ENCODE assay signal across 23 cellular contexts in genomic region chr22:42108848-42109247, GRCh38. TPM values are rescaled to one million over a fixed set of nuclear protein-coding genes. Genes with fewer than 3 reads are reported as not detected.
A peak's percentile ranks its signal among the peaks of the same experiment; 100 is the strongest.
DNase-seq lines count a peak whose midpoint lies in the region; ATAC-seq, FAIRE-seq and TF ChIP-seq lines count a peak whose summit lies in the region.
"Had no signal": no experiment of that assay in that cellular context is flagged by ENCODE, and none has a peak within 500 bp of the region (broad histone marks: within the 10 kb centered on the region; RNA-seq: fewer than 3 reads in every experiment).

No MANE protein-coding gene starts in this region.

- H3K4me3 Mint-ChIP-seq in GM23338 = no peak overlapping the region
- H3K4me3 Mint-ChIP-seq in WTC11 = no peak overlapping the region
- H3K4me3 Mint-ChIP-seq in activated CD4-positive, alpha-beta memory T cell treated with anti-CD3 and anti-CD28 coated beads for 36 hours = no peak overlapping the region
- H3K4me3 Mint-ChIP-seq: B cell; CD4-positive, alpha-beta T cell; CD8-positive, alpha-beta memory T cell had no signal

- no peak overlapping the region for H2BK120ac ChIP-seq in mesendoderm (ENCODE audit: low read depth, low read length)

- CTCF ChIA-PET in WTC11 (lab: Charles Lee) = interaction anchor here (6.2 kb wide), 1 partner anchor 19 kb away, joined by 87 read pairs; the partner anchor contains the start of gene NDUFA6
- CTCF ChIA-PET in activated CD4-positive, alpha-beta memory T cell treated with anti-CD3 and anti-CD28 coated beads for 36 hours (lab: Charles Lee) = no interaction called here

- DNase-seq in GM23338 (ENCODE audit: low spot score) (peak; percentile 40), WTC11 (ENCODE audit: low spot score) (no peak), left kidney (ENCODE audit: low read depth, low spot score) (peak; percentile 31), urothelium cell line (ENCODE audit: low spot score) (no peak), mesendoderm (no peak), CD1c-positive myeloid dendritic cell (ENCODE audit: extremely low spot score) (no peak)
- no peak for DNase-seq in activated CD4-positive, alpha-beta memory T cell treated with anti-CD3 and anti-CD28 coated beads for 36 hours
- DNase-seq: CD4-positive, alpha-beta T cell; CD8-positive, alpha-beta memory T cell; DMS 273 treated with DMSO at 0.1 percent for 48 hours; DMS79; EL; GDM1; HCEC 1CT had no signal

- peak; percentile 89 for ATAC-seq in GM23338
- ATAC-seq in WTC11 = peak; percentile 57; the same call in 1 of the 2 replicates

- H3K27ac Mint-ChIP-seq in GM23338 = no peak overlapping the region
- H3K27ac Mint-ChIP-seq in WTC11 = no peak overlapping the region
- H3K27ac Mint-ChIP-seq in activated CD4-positive, alpha-beta memory T cell treated with anti-CD3 and anti-CD28 coated beads for 36 hours = no peak overlapping the region
- H3K27ac Mint-ChIP-seq: B cell; CD4-positive, alpha-beta T cell had no signal

- no peak overlapping the region for H2BK15ac ChIP-seq in mesendoderm (replicated peaks; ENCODE audit: low read depth)

- H3K27me3 ChIP-seq in GM23338 (ENCODE audit: insufficient read depth) (peaks cover 12% of the 10 kb centered on the region; the same call in 1 of the 2 replicates), mesendoderm (ENCODE audit: insufficient read depth, low read length, poor library complexity) (no peaks in the 10 kb centered on the region)
- H3K27me3 ChIP-seq: BLaER1 had no signal

- H3K4me3 ChIP-seq in GM23338 (peak overlapping the region; percentile 5; the same call in 1 of the 2 replicates), mesendoderm (ENCODE audit: low read length) (no peak overlapping the region)
- H3K4me3 ChIP-seq: BLaER1 had no signal

- TF ChIP-seq CTCF in GM23338 (conservative IDR thresholded peaks at IDR 0.05; ENCODE audit: low read depth in 2 of 2) (no peak), WTC11 (IDR thresholded peaks at IDR 0.05) (no peak)

- no peak overlapping the region for H2AFZ ChIP-seq in GM23338

- no peak overlapping the region for H3K27ac ChIP-seq in GM23338 (ENCODE audit: low read depth)
- no peak overlapping the region for H3K27ac ChIP-seq in mesendoderm (ENCODE audit: low read depth, low read length)
- H3K27ac ChIP-seq: 22Rv1, BLaER1, C4-2B had no signal

- intact Hi-C loops in activated CD4-positive, alpha-beta memory T cell treated with anti-CD3 and anti-CD28 coated beads for 36 hours (cut with micrococcal nuclease) = no loop called here

- H3K56ac ChIP-seq in mesendoderm (ENCODE audit: low read length) = no peak overlapping the region

- H3K79me1 ChIP-seq in mesendoderm (ENCODE audit: low read length) = no peaks in the 10 kb centered on the region

- H4K8ac ChIP-seq in mesendoderm (ENCODE audit: low read depth, low read length) = no peak overlapping the region

- H3K79me2 ChIP-seq in GM23338 (replicated peaks; ENCODE audit: insufficient read depth) (no peaks in the 10 kb centered on the region), mesendoderm (ENCODE audit: control insufficient read depth, insufficient read depth, low read length) (no peaks in the 10 kb centered on the region)

- H2BK5ac ChIP-seq in mesendoderm (ENCODE audit: low read length) = no peak overlapping the region

- no peak overlapping the region for H3K18ac ChIP-seq in mesendoderm (ENCODE audit: low read length)

- no peaks in the 10 kb centered on the region for H4K20me1 ChIP-seq in GM23338 (replicated peaks; ENCODE audit: insufficient read depth)
- H4K20me1 ChIP-seq: BLaER1 had no signal

- no peak overlapping the region for H2AK5ac ChIP-seq in mesendoderm (ENCODE audit: low read length)

- no peaks in the 10 kb centered on the region for H3K4me1 ChIP-seq in GM23338 (ENCODE audit: insufficient read depth)
- peaks cover 4% of the 10 kb centered on the region for H3K4me1 ChIP-seq in mesendoderm (ENCODE audit: control insufficient read depth, low read depth, low read length)

- no peak overlapping the region for H3K9ac ChIP-seq in mesendoderm (ENCODE audit: low read length)
- H3K9ac ChIP-seq: BLaER1 had no signal

- no peaks in the 10 kb centered on the region for H3K9me2 ChIP-seq in GM23338 (ENCODE audit: insufficient read depth)

- peak overlapping the region; percentile 33; the same call in 1 of the 2 replicates for H3K4me2 ChIP-seq in GM23338
- no peak overlapping the region for H3K4me2 ChIP-seq in mesendoderm (ENCODE audit: low read length)
- H3K4me2 ChIP-seq: BLaER1 had no signal

- H3K4ac ChIP-seq in mesendoderm (ENCODE audit: low read depth, low read length) = no peak overlapping the region

- H3K36me3 Mint-ChIP-seq in GM23338 (ENCODE audit: low read depth) = peaks cover 10% of the 10 kb centered on the region
- H3K36me3 Mint-ChIP-seq in WTC11 = peaks cover 10% of the 10 kb centered on the region
- peaks cover 9% of the 10 kb centered on the region for H3K36me3 Mint-ChIP-seq in activated CD4-positive, alpha-beta memory T cell treated with anti-CD3 and anti-CD28 coated beads for 36 hours

- no CpG with 5 or more reads among the region's 18 CpGs for WGBS in mesendoderm (ENCODE audit: extremely low coverage, insufficient coverage, low lambda C conversion rate)

- POLR2A ChIA-PET in WTC11 (lab: Charles Lee) = no interaction called here
- POLR2A ChIA-PET in activated CD4-positive, alpha-beta memory T cell treated with anti-CD3 and anti-CD28 coated beads for 36 hours (lab: Charles Lee) = no interaction called here

- no peaks in the 10 kb centered on the region for H3F3A ChIP-seq in GM23338 (replicated peaks; ENCODE audit: low read depth)

- H4K5ac ChIP-seq in mesendoderm (ENCODE audit: low read length) = no peak overlapping the region

- H3K9me3 Mint-ChIP-seq in GM23338 = peaks cover 26% of the 10 kb centered on the region
- peaks cover 15% of the 10 kb centered on the region for H3K9me3 Mint-ChIP-seq in WTC11
- peaks cover 13% of the 10 kb centered on the region for H3K9me3 Mint-ChIP-seq in activated CD4-positive, alpha-beta memory T cell treated with anti-CD3 and anti-CD28 coated beads for 36 hours
- H3K9me3 Mint-ChIP-seq: CD4-positive, alpha-beta T cell had no signal

- H3K23ac ChIP-seq in mesendoderm (ENCODE audit: low read length) = no peak overlapping the region

- H3K36me3 ChIP-seq in GM23338 (ENCODE audit: insufficient read depth) = no peaks in the 10 kb centered on the region
- H3K36me3 ChIP-seq in mesendoderm (ENCODE audit: control insufficient read depth, insufficient read depth, low read length) = no peaks in the 10 kb centered on the region

- FAIRE-seq in urothelium cell line (lab: Jason Lieb, UNC) = peak; percentile 42
- FAIRE-seq: A204.1, D721Med, GM12891, GM18507 had no signal

- H3K27me3 Mint-ChIP-seq in GM23338 (ENCODE audit: insufficient read depth, low read depth, poor library complexity) = peaks cover 8% of the 10 kb centered on the region
- peaks cover 25% of the 10 kb centered on the region for H3K27me3 Mint-ChIP-seq in WTC11 (ENCODE audit: low read depth)
- no peaks in the 10 kb centered on the region for H3K27me3 Mint-ChIP-seq in activated CD4-positive, alpha-beta memory T cell treated with anti-CD3 and anti-CD28 coated beads for 36 hours
- H3K27me3 Mint-ChIP-seq: B cell; CD4-positive, alpha-beta T cell; CD8-positive, alpha-beta memory T cell had no signal

- H3K4me1 Mint-ChIP-seq in GM23338 (no peaks in the 10 kb centered on the region; the same call in 2 of the 3 replicates), WTC11 (peaks cover 7% of the 10 kb centered on the region)
- H3K4me1 Mint-ChIP-seq in activated CD4-positive, alpha-beta memory T cell treated with anti-CD3 and anti-CD28 coated beads for 36 hours (ENCODE audit: low read depth) = no peaks in the 10 kb centered on the region
- H3K4me1 Mint-ChIP-seq: B cell; CD8-positive, alpha-beta memory T cell had no signal

RNA-seq across cellular contexts. Expression of gene NDUFA6, which starts 18.3 kb away (rescaled TPM):
- total RNA-seq in GM23338 (2014; rRNA removed; shearing (Covaris generic)) = 69.8 and 98.4 TPM in 2 replicates
- polyA plus RNA-seq in GM23338 (2016; fragmentation: Nextera tagmentation; extraction: Ambion mirVana) = 428 and 433 TPM in 2 replicates
- total RNA-seq in WTC11 (2021) = 84.6 to 90.8 TPM (median 85.9 TPM) in 3 replicates
- 100 to 1,000 TPM; 124 to 129 TPM for total RNA-seq in activated CD4-positive, alpha-beta memory T cell treated with anti-CD3 and anti-CD28 coated beads for 36 hours
- 125 TPM for polyA plus RNA-seq in mesendoderm (2013, experiment 1 of 2)
- polyA plus RNA-seq in mesendoderm (2013, experiment 2 of 2) = 126 TPM

RNA-seq across cellular contexts. Expression of gene CYP2D6, which starts 21.8 kb away (rescaled TPM):
- total RNA-seq in GM23338 (2014; rRNA removed; shearing (Covaris generic)) = 0.27 and 1.3 TPM in 2 replicates
- polyA plus RNA-seq in GM23338 (2016; fragmentation: Nextera tagmentation; extraction: Ambion mirVana) = 0.56 and 1.2 TPM in 2 replicates
- 1.4 to 1.7 TPM (median 1.6 TPM) in 3 replicates for total RNA-seq in WTC11 (2021)
- total RNA-seq in activated CD4-positive, alpha-beta memory T cell treated with anti-CD3 and anti-CD28 coated beads for 36 hours = 1 to 10 TPM; 1.5 to 1.9 TPM
- polyA plus RNA-seq in mesendoderm (2013, experiment 1 of 2) = 0.42 TPM
- polyA plus RNA-seq in mesendoderm (2013, experiment 2 of 2) = 0.38 TPM
- total RNA-seq: H4 had no signal

RNA-seq across cellular contexts. Expression of gene SMDT1, which starts 29.3 kb away (rescaled TPM):
- 4.9 and 5.2 TPM in 2 replicates for total RNA-seq in GM23338 (2014; rRNA removed; shearing (Covaris generic))
- polyA plus RNA-seq in GM23338 (2016; fragmentation: Nextera tagmentation; extraction: Ambion mirVana) = 95.1 and 97.9 TPM in 2 replicates
- 39.9 to 50.6 TPM (median 49.6 TPM) in 3 replicates for total RNA-seq in WTC11 (2021)
- 10 to 100 TPM; 59.5 to 59.9 TPM for total RNA-seq in activated CD4-positive, alpha-beta memory T cell treated with anti-CD3 and anti-CD28 coated beads for 36 hours
- polyA plus RNA-seq in mesendoderm (2013, experiment 1 of 2) = 22.9 TPM
- polyA plus RNA-seq in mesendoderm (2013, experiment 2 of 2) = 22.2 TPM

RNA-seq across cellular contexts. Expression of gene PHETA2, which starts 34.8 kb away (rescaled TPM):
- total RNA-seq in GM23338 (2014; rRNA removed; shearing (Covaris generic)) = 5.9 and 7.6 TPM in 2 replicates
- 3.8 and 4.5 TPM in 2 replicates for polyA plus RNA-seq in GM23338 (2016; fragmentation: Nextera tagmentation; extraction: Ambion mirVana)
- total RNA-seq in WTC11 (2021) = 5.7 to 7.1 TPM (median 6.3 TPM) in 3 replicates
- total RNA-seq in activated CD4-positive, alpha-beta memory T cell treated with anti-CD3 and anti-CD28 coated beads for 36 hours = 1 to 10 TPM; 2.7 to 2.8 TPM
- polyA plus RNA-seq in mesendoderm (2013, experiment 1 of 2) = 4.6 TPM
- 4.3 TPM for polyA plus RNA-seq in mesendoderm (2013, experiment 2 of 2)
- total RNA-seq: H4 had no signal

RNA-seq across cellular contexts. Expression of gene NAGA, which starts 38.2 kb away (rescaled TPM):
- total RNA-seq in GM23338 (2014; rRNA removed; shearing (Covaris generic)) = 17.8 and 21.4 TPM in 2 replicates
- 6.3 and 6.6 TPM in 2 replicates for polyA plus RNA-seq in GM23338 (2016; fragmentation: Nextera tagmentation; extraction: Ambion mirVana)
- total RNA-seq in WTC11 (2021) = 19.4 to 22.8 TPM (median 22.3 TPM) in 3 replicates
- total RNA-seq in activated CD4-positive, alpha-beta memory T cell treated with anti-CD3 and anti-CD28 coated beads for 36 hours = 10 to 100 TPM; 28.9 to 30.5 TPM
- 8.1 TPM for polyA plus RNA-seq in mesendoderm (2013, experiment 1 of 2)
- 8.4 TPM for polyA plus RNA-seq in mesendoderm (2013, experiment 2 of 2)

Comparison
In these comparisons a context has a peak if more than half of its experiments do, and no peak if none do; other contexts are left out.
1. DNase-seq: peak in GM23338 (single experiment) and left kidney (single experiment); none in WTC11 (single experiment), urothelium cell line (single experiment), activated CD4-positive, alpha-beta memory T cell treated with anti-CD3 and anti-CD28 coated beads for 36 hours (single experiment), mesendoderm (single experiment) and CD1c-positive myeloid dendritic cell (single experiment).